10 cellular contexts compared by ENCODE assay signal in genomic region chr1:6822530-6823359, GRCh38. TPM values are rescaled to one million over a fixed set of nuclear protein-coding genes. Genes with fewer than 3 reads are reported as not detected.
A peak's percentile ranks its signal among the peaks of the same experiment; 100 is the strongest.
DNase-seq lines count a peak whose midpoint lies in the region; ATAC-seq and TF ChIP-seq lines count a peak whose summit lies in the region.
"Had no signal": no experiment of that assay in that cellular context is flagged by ENCODE, and none has a peak within 500 bp of the region (broad histone marks: within the 10 kb centered on the region; RNA-seq: fewer than 3 reads in every experiment).

No MANE protein-coding gene starts in this region.

- no peak for TF ChIP-seq CTCF in thyroid gland (IDR thresholded peaks at IDR 0.05)

- ATAC-seq in HG03354 (IDR thresholded peaks at IDR 0.05; ENCODE audit: poor library complexity, severe bottlenecking, unreplicated experiment), result peak; percentile 87

- H3K27me3 ChIP-seq in thyroid gland, result no peaks in the 10 kb centered on the region

- WGBS in thyroid gland, 2 donors, result 69 to 74% methylated on average over 10 of the region's 10 CpGs

- intact Hi-C loops in thyroid gland (cut with DNase I), result no loop called here

- H3K36me3 ChIP-seq in thyroid gland, result no peaks in the 10 kb centered on the region

- H3K36me3 Mint-ChIP-seq in activated naive CD4-positive, alpha-beta T cell treated with anti-CD3 and anti-CD28 coated beads, Interleukin-2, amount 50 U/mL, for 24 hours, result peaks cover 4% of the 10 kb centered on the region

- no peaks in the 10 kb centered on the region for H3K9me3 ChIP-seq in thyroid gland

- peak in 1 of 2 donors; percentile 88 for TF ChIP-seq POLR2A in thyroid gland (IDR thresholded peaks at IDR 0.05)

- no peak overlapping the region for H3K4me3 Mint-ChIP-seq in activated naive CD4-positive, alpha-beta T cell treated with anti-CD3 and anti-CD28 coated beads, Interleukin-2, amount 50 U/mL, for 24 hours

- H3K27me3 Mint-ChIP-seq in activated naive CD4-positive, alpha-beta T cell treated with anti-CD3 and anti-CD28 coated beads, Interleukin-2, amount 50 U/mL, for 24 hours, result no peaks in the 10 kb centered on the region

- no peak overlapping the region for H3K4me3 ChIP-seq in thyroid gland (replicated peaks in 1 of 3)

- H3K4me1 ChIP-seq in thyroid gland, result peaks cover 29 to 75% of the 10 kb centered on the region in 2 donors

- no peak for DNase-seq in activated naive CD4-positive, alpha-beta T cell treated with anti-CD3 and anti-CD28 coated beads, Interleukin-2, amount 50 U/mL, for 16 hours
- DNase-seq in fibroblast of peridontal ligament (ENCODE audit: extremely low read depth), result peak; percentile 35
- peak; percentile 52 to 59 for DNase-seq in thyroid gland
- no peak for DNase-seq in AG20443 (ENCODE audit: low spot score)
- no peak for DNase-seq in foreskin melanocyte
- DNase-seq in NCI-H146 (lab: John Stamatoyannopoulos, UW), result no peak
- DNase-seq: AML-193, islet precursor cell had no signal

- H3K27ac Mint-ChIP-seq in activated naive CD4-positive, alpha-beta T cell treated with anti-CD3 and anti-CD28 coated beads, Interleukin-2, amount 50 U/mL, for 24 hours, result peak overlapping the region; percentile 43

- H3K4me1 Mint-ChIP-seq in activated naive CD4-positive, alpha-beta T cell treated with anti-CD3 and anti-CD28 coated beads, Interleukin-2, amount 50 U/mL, for 24 hours, result peaks cover 50% of the 10 kb centered on the region

- H3K9me3 Mint-ChIP-seq in activated naive CD4-positive, alpha-beta T cell treated with anti-CD3 and anti-CD28 coated beads, Interleukin-2, amount 50 U/mL, for 24 hours, result no peaks in the 10 kb centered on the region

- H3K27ac ChIP-seq in thyroid gland, result peak overlapping the region; percentile 58 to 87 (median 61)

RNA-seq across cellular contexts. Expression of gene CAMTA1, which starts 37.5 kb away (rescaled TPM):
- 100 to 1,000 TPM in 2 of 4 donors, 10 to 100 TPM in 2; 63.9 to 124 (median 101) TPM for total RNA-seq in thyroid gland

Comparison
In these comparisons a context has a peak if more than half of its experiments do, and no peak if none do; other contexts are left out.
1. DNase-seq: peak in fibroblast of peridontal ligament (single experiment) and thyroid gland (2 of 2); none in activated naive CD4-positive, alpha-beta T cell treated with anti-CD3 and anti-CD28 coated beads, Interleukin-2, amount 50 U/mL, for 16 hours (single experiment), AG20443 (single experiment), foreskin melanocyte (single experiment) and NCI-H146 (single experiment).